In genomic region chr2:25521665-25522387, GRCh38 we compare ENCODE assay signal across 8 cellular contexts.
DNase-seq lines count a peak whose midpoint lies in the region; ATAC-seq and TF ChIP-seq lines count a peak whose summit lies in the region.

No MANE protein-coding gene starts in this region.

- POLR2A ChIA-PET in CD8-positive, alpha-beta T cell (lab: Charles Lee) = no interaction called here

- H3K4me3 ChIP-seq in CD8-positive, alpha-beta T cell (ENCODE audit: low read depth, low read length) = no peak overlapping the region
- H3K4me3 ChIP-seq in psoas muscle = peak overlapping the region; percentile 44

- peak overlapping the region; percentile 46 for H3K27ac Mint-ChIP-seq in CD8-positive, alpha-beta T cell
- peak overlapping the region; percentile 65 for H3K27ac Mint-ChIP-seq in activated T-helper 1 cell treated with anti-CD3 and anti-CD28 coated beads, Interleukin-12 subunit alpha, Interleukin-12 subunit beta, Interleukin-2, Interleukin-4 antibody, amounts not matched to agents 30 ng/mL and 10 ng/mL and 1 ng/mL, durations not matched to agents 14 hours and 24 hours and 36 hours
- H3K27ac Mint-ChIP-seq in glutamatergic neuron (ENCODE audit: unreplicated experiment) = no peak overlapping the region

- H3K9me3 Mint-ChIP-seq in CD8-positive, alpha-beta T cell = no peaks in the 10 kb centered on the region
- H3K9me3 Mint-ChIP-seq in activated T-helper 1 cell treated with anti-CD3 and anti-CD28 coated beads, Interleukin-12 subunit alpha, Interleukin-12 subunit beta, Interleukin-2, Interleukin-4 antibody, amounts not matched to agents 30 ng/mL and 10 ng/mL and 1 ng/mL, durations not matched to agents 14 hours and 24 hours and 36 hours = no peaks in the 10 kb centered on the region
- no peaks in the 10 kb centered on the region for H3K9me3 Mint-ChIP-seq in glutamatergic neuron (ENCODE audit: unreplicated experiment)

- 43 to 51% (median 44%) methylated on average over 10 of the region's 10 CpGs for WGBS in psoas muscle, 3 donors

- no peaks in the 10 kb centered on the region for H3K27me3 Mint-ChIP-seq in CD8-positive, alpha-beta T cell (ENCODE audit: low read depth)
- H3K27me3 Mint-ChIP-seq in activated T-helper 1 cell treated with anti-CD3 and anti-CD28 coated beads, Interleukin-12 subunit alpha, Interleukin-12 subunit beta, Interleukin-2, Interleukin-4 antibody, amounts not matched to agents 30 ng/mL and 10 ng/mL and 1 ng/mL, durations not matched to agents 14 hours and 24 hours and 36 hours (ENCODE audit: insufficient read depth) = no peaks in the 10 kb centered on the region
- peaks cover 5% of the 10 kb centered on the region for H3K27me3 Mint-ChIP-seq in glutamatergic neuron (ENCODE audit: unreplicated experiment)

- ATAC-seq in CD8-positive, alpha-beta T cell = peak; percentile 100
- ATAC-seq in GM18868 (IDR thresholded peaks at IDR 0.05; ENCODE audit: unreplicated experiment) (peak; percentile 78), HG03439 (IDR thresholded peaks at IDR 0.05; ENCODE audit: unreplicated experiment) (peak; percentile 80), psoas muscle (peak; percentile 40 to 86 (median 60))

- peak overlapping the region; percentile 30 for H3K4me3 Mint-ChIP-seq in CD8-positive, alpha-beta T cell
- H3K4me3 Mint-ChIP-seq in activated T-helper 1 cell treated with anti-CD3 and anti-CD28 coated beads, Interleukin-12 subunit alpha, Interleukin-12 subunit beta, Interleukin-2, Interleukin-4 antibody, amounts not matched to agents 30 ng/mL and 10 ng/mL and 1 ng/mL, durations not matched to agents 14 hours and 24 hours and 36 hours = peak overlapping the region; percentile 5
- no peak overlapping the region for H3K4me3 Mint-ChIP-seq in glutamatergic neuron (ENCODE audit: unreplicated experiment)

- H3K27ac ChIP-seq in CD8-positive, alpha-beta T cell (ENCODE audit: low read depth, low read length) = no peak overlapping the region
- no peak overlapping the region for H3K27ac ChIP-seq in psoas muscle

- H3K9me3 ChIP-seq in CD8-positive, alpha-beta T cell (ENCODE audit: low read length) = no peaks in the 10 kb centered on the region
- no peaks in the 10 kb centered on the region for H3K9me3 ChIP-seq in psoas muscle

- H3K4me1 Mint-ChIP-seq in CD8-positive, alpha-beta T cell (ENCODE audit: low read depth) = peaks cover 7% of the 10 kb centered on the region
- peaks cover 21% of the 10 kb centered on the region for H3K4me1 Mint-ChIP-seq in activated T-helper 1 cell treated with anti-CD3 and anti-CD28 coated beads, Interleukin-12 subunit alpha, Interleukin-12 subunit beta, Interleukin-2, Interleukin-4 antibody, amounts not matched to agents 30 ng/mL and 10 ng/mL and 1 ng/mL, durations not matched to agents 14 hours and 24 hours and 36 hours (ENCODE audit: low read depth)
- peaks cover 2% of the 10 kb centered on the region for H3K4me1 Mint-ChIP-seq in glutamatergic neuron (ENCODE audit: low read depth, unreplicated experiment)

- H3K27me3 ChIP-seq in CD8-positive, alpha-beta T cell (ENCODE audit: insufficient read depth, low read length) = no peaks in the 10 kb centered on the region
- H3K27me3 ChIP-seq in psoas muscle (ENCODE audit: insufficient read depth in 3 of 3, low read length in 2 of 3) = no peaks in the 10 kb centered on the region

- H3K36me3 ChIP-seq in CD8-positive, alpha-beta T cell (ENCODE audit: insufficient read depth, low read length) = no peaks in the 10 kb centered on the region
- H3K36me3 ChIP-seq in psoas muscle (ENCODE audit: insufficient read depth in 1 of 2, low read depth in 1 of 2) = no peaks in the 10 kb centered on the region

- CTCF ChIA-PET in CD8-positive, alpha-beta T cell (lab: Charles Lee) = interaction anchor here (1.4 kb wide), 1 partner anchor 159 kb away, joined by 7 read pairs; no protein-coding TSS in a partner anchor

- TF ChIP-seq CTCF in CD8-positive, alpha-beta T cell (IDR thresholded peaks at IDR 0.05) = peak; percentile 78
- TF ChIP-seq CTCF in glutamatergic neuron (IDR thresholded peaks at IDR 0.05; ENCODE audit: partially characterized antibody, unreplicated experiment) (peak; percentile 83), psoas muscle (IDR thresholded peaks at IDR 0.05) (peak; percentile 79)

- peaks cover 4% of the 10 kb centered on the region for H3K4me1 ChIP-seq in CD8-positive, alpha-beta T cell (ENCODE audit: insufficient read depth, low read length)
- no peaks in the 10 kb centered on the region for H3K4me1 ChIP-seq in psoas muscle

- peak in 5 of 7 experiments; percentile 3 to 36 (median 22) for DNase-seq in CD8-positive, alpha-beta T cell
- DNase-seq in NCI-H510A (lab: John Stamatoyannopoulos, UW) = peak; percentile 3
- peak; percentile 56 for DNase-seq in activated T-helper 1 cell treated with anti-CD3 and anti-CD28 coated beads, Interleukin-12 subunit alpha, Interleukin-12 subunit beta, Interleukin-2, Interleukin-4 antibody, amounts not matched to agents 30 ng/mL and 10 ng/mL and 1 ng/mL, durations not matched to agents 14 hours and 24 hours and 36 hours (ENCODE audit: low spot score)
- DNase-seq in glutamatergic neuron = no peak
- no peak for DNase-seq in psoas muscle
- no peak for DNase-seq in cortex of kidney (lab: John Stamatoyannopoulos, UW)

- peaks cover 6% of the 10 kb centered on the region for H3K36me3 Mint-ChIP-seq in CD8-positive, alpha-beta T cell
- H3K36me3 Mint-ChIP-seq in activated T-helper 1 cell treated with anti-CD3 and anti-CD28 coated beads, Interleukin-12 subunit alpha, Interleukin-12 subunit beta, Interleukin-2, Interleukin-4 antibody, amounts not matched to agents 30 ng/mL and 10 ng/mL and 1 ng/mL, durations not matched to agents 14 hours and 24 hours and 36 hours (ENCODE audit: low read depth) = peaks cover 2% of the 10 kb centered on the region
- no peaks in the 10 kb centered on the region for H3K36me3 Mint-ChIP-seq in glutamatergic neuron (ENCODE audit: unreplicated experiment)

- intact Hi-C loops in CD8-positive, alpha-beta T cell (cut with DNase I, micrococcal nuclease) = loop anchor here (1.0 to 5.0 kb wide), 7 partner anchors 145 to 550 kb away; partner anchors contain the start of gene DNAJC27 (in 1 of the 2)
- intact Hi-C loops in activated T-helper 1 cell treated with anti-CD3 and anti-CD28 coated beads, Interleukin-12 subunit alpha, Interleukin-12 subunit beta, Interleukin-2, Interleukin-4 antibody, amounts not matched to agents 30 ng/mL and 10 ng/mL and 1 ng/mL, durations not matched to agents 14 hours and 24 hours and 36 hours (cut with micrococcal nuclease) = loop anchor here (1.0 to 5.0 kb wide), 10 partner anchors 36 to 550 kb away; partner anchors contain the start of gene DNAJC27
- intact Hi-C loops in psoas muscle (cut with DNase I) = loop anchor here (2.0 to 10.0 kb wide), 4 partner anchors 147 to 179 kb away; partner anchors contain the start of gene DNMT3A (in 1 of the 2)

Comparison
In these comparisons a context has a peak if more than half of its experiments do, and no peak if none do; other contexts are left out.
1. DNase-seq: peak in CD8-positive, alpha-beta T cell (5 of 7), NCI-H510A (single experiment) and activated T-helper 1 cell treated with anti-CD3 and anti-CD28 coated beads, Interleukin-12 subunit alpha, Interleukin-12 subunit beta, Interleukin-2, Interleukin-4 antibody, amounts not matched to agents 30 ng/mL and 10 ng/mL and 1 ng/mL, durations not matched to agents 14 hours and 24 hours and 36 hours (single experiment); none in glutamatergic neuron (single experiment), psoas muscle (0 of 2) and cortex of kidney (single experiment).
2. Peak in every context shown above with its lines, with median percentiles within 50 percentile points of each other: ATAC-seq and CTCF ChIP-seq.